In genomic region chr13:113848431-113849260, GRCh38 we compare ENCODE assay signal across 12 cellular contexts. TPM values are rescaled to one million over a fixed set of nuclear protein-coding genes. Genes with fewer than 3 reads are reported as not detected.
DNase-seq lines count a peak whose midpoint lies in the region; ATAC-seq and TF ChIP-seq lines count a peak whose summit lies in the region.
"Had no signal": no experiment of that assay in that cellular context is flagged by ENCODE, and none has a peak within 500 bp of the region (broad histone marks: within the 10 kb centered on the region; RNA-seq: fewer than 3 reads in every experiment).

No MANE protein-coding gene starts in this region.

- no peak overlapping the region for H2AFZ ChIP-seq in neural progenitor cell (replicated peaks)

- H3K27me3 Mint-ChIP-seq in neural progenitor cell (ENCODE audit: insufficient read depth, low read depth), result peaks cover 3% of the 10 kb centered on the region
- no peaks in the 10 kb centered on the region for H3K27me3 Mint-ChIP-seq in activated T-helper 17 cell treated with anti-CD3 and anti-CD28 coated beads, Interleukin-2, amount 50 U/mL, for 72 hours

- no peak overlapping the region for H3K9ac ChIP-seq in neural progenitor cell

- no peaks in the 10 kb centered on the region for H3K79me2 ChIP-seq in neural progenitor cell (ENCODE audit: low read depth)

- H3K9me3 Mint-ChIP-seq in neural progenitor cell, result no peaks in the 10 kb centered on the region
- H3K9me3 Mint-ChIP-seq in activated T-helper 17 cell treated with anti-CD3 and anti-CD28 coated beads, Interleukin-2, amount 50 U/mL, for 72 hours, result no peaks in the 10 kb centered on the region
- H3K9me3 Mint-ChIP-seq: neural crest cell had no signal

- intact Hi-C loops in tibial artery (cut with DNase I; ENCODE audit: low total_unique reads), result no loop called here

- H3K27ac Mint-ChIP-seq in neural progenitor cell, result peak overlapping the region; percentile 57
- H3K27ac Mint-ChIP-seq in activated T-helper 17 cell treated with anti-CD3 and anti-CD28 coated beads, Interleukin-2, amount 50 U/mL, for 72 hours, result no peak overlapping the region
- H3K27ac Mint-ChIP-seq: B cell had no signal

- peaks cover 5% of the 10 kb centered on the region for H3K36me3 Mint-ChIP-seq in neural progenitor cell
- H3K36me3 Mint-ChIP-seq in activated T-helper 17 cell treated with anti-CD3 and anti-CD28 coated beads, Interleukin-2, amount 50 U/mL, for 72 hours (ENCODE audit: low read depth), result no peaks in the 10 kb centered on the region

- H3K4me1 Mint-ChIP-seq in neural progenitor cell, result peaks cover 16% of the 10 kb centered on the region
- H3K4me1 Mint-ChIP-seq in activated T-helper 17 cell treated with anti-CD3 and anti-CD28 coated beads, Interleukin-2, amount 50 U/mL, for 72 hours, result peaks cover 6% of the 10 kb centered on the region
- H3K4me1 Mint-ChIP-seq: B cell had no signal

- POLR2A ChIA-PET in AG04450 (lab: Yijun Ruan, JAX), result interaction anchor here (0.6 kb wide), 1 partner anchor 400 kb away, joined by 4 read pairs; no protein-coding TSS in a partner anchor

- H3K4me3 Mint-ChIP-seq in neural progenitor cell, result peak overlapping the region; percentile 19
- H3K4me3 Mint-ChIP-seq in activated T-helper 17 cell treated with anti-CD3 and anti-CD28 coated beads, Interleukin-2, amount 50 U/mL, for 72 hours, result no peak overlapping the region
- H3K4me3 Mint-ChIP-seq: B cell, neural crest cell had no signal

- no peaks in the 10 kb centered on the region for H3F3A ChIP-seq in neural progenitor cell (ENCODE audit: low read depth)

- no peak overlapping the region for H3K4me3 ChIP-seq in AG04450 (ENCODE audit: low read depth, low read length)
- no peak overlapping the region for H3K4me3 ChIP-seq in neural progenitor cell
- no peak overlapping the region for H3K4me3 ChIP-seq in tibial artery

- no peak overlapping the region for H3K4me2 ChIP-seq in neural progenitor cell

- H3K27ac ChIP-seq in AG04450 (ENCODE audit: low read depth, low read length), result peak overlapping the region; percentile 39
- H3K27ac ChIP-seq in epithelial cell of prostate, result peak overlapping the region; percentile 80
- H3K27ac ChIP-seq in neural progenitor cell, result no peak overlapping the region
- peak overlapping the region in 1 of 2 donors; percentile 27 for H3K27ac ChIP-seq in tibial artery

- H3K36me3 ChIP-seq in neural progenitor cell (no peaks in the 10 kb centered on the region), tibial artery (peaks cover 27 to 51% (median 33%) of the 10 kb centered on the region in 3 donors)

- H3K9me3 ChIP-seq in AG04450 (ENCODE audit: control insufficient read depth, insufficient read depth, low read length) (peaks cover 4% of the 10 kb centered on the region; the same call in 1 of the 2 replicates), neural progenitor cell (ENCODE audit: low read depth) (no peaks in the 10 kb centered on the region), tibial artery (no peaks in the 10 kb centered on the region)

- DNase-seq in AG04450 (ENCODE audit: low read depth, low spot score), result no peak
- peak; percentile 44 for DNase-seq in NCI-H226
- no peak for DNase-seq in epithelial cell of prostate (ENCODE audit: low read depth, low spot score)
- no peak for DNase-seq in neural progenitor cell (ENCODE audit: low spot score)
- no peak for DNase-seq in occipital lobe (lab: John Stamatoyannopoulos, UW)
- no peak for DNase-seq in tibial artery
- DNase-seq: NCI-H345, T-helper 9 cell had no signal

- H3K4me1 ChIP-seq in neural progenitor cell (no peaks in the 10 kb centered on the region), tibial artery (peaks cover 0 to 31% (median 29%) of the 10 kb centered on the region in 4 donors)

- H3K27me3 ChIP-seq in AG04450 (ENCODE audit: control insufficient read depth, insufficient read depth, low read length), result no peaks in the 10 kb centered on the region
- no peaks in the 10 kb centered on the region for H3K27me3 ChIP-seq in neural progenitor cell
- H3K27me3 ChIP-seq in tibial artery, result no peaks in the 10 kb centered on the region

- no peak for ATAC-seq in activated T-helper 17 cell treated with anti-CD3 and anti-CD28 coated beads, Interleukin-2, amount 50 U/mL, for 72 hours (replicated peaks)
- ATAC-seq in GM18907 (IDR thresholded peaks at IDR 0.05; ENCODE audit: unreplicated experiment), result no peak

- TF ChIP-seq CTCF in AG04450 (IDR thresholded peaks at IDR 0.05; ENCODE audit: low read depth, low read length) (no peak), neural progenitor cell (IDR thresholded peaks at IDR 0.05) (no peak), tibial artery (IDR thresholded peaks at IDR 0.05) (no peak)

- peaks cover 6% of the 10 kb centered on the region for H4K20me1 ChIP-seq in neural progenitor cell (ENCODE audit: low read depth)

- CTCF ChIA-PET in AG04450 (lab: Charles Lee), result no interaction called here

RNA-seq across cellular contexts. Expression of gene GAS6, which starts 15.2 kb away (rescaled TPM):
- polyA plus RNA-seq in AG04450 (2011; rRNA removed), result 356 and 455 TPM in 2 replicates
- polyA minus RNA-seq in AG04450 (2011; rRNA and poly(A)+ RNA removed), result 131 and 182 TPM in 2 replicates
- 12.8 and 31.7 TPM in 2 replicates for total RNA-seq in neural progenitor cell (ENCODE audit: low replicate concordance)
- total RNA-seq in occipital lobe, result 21.8 TPM
- under 1 TPM; 0.56 to 0.58 TPM for total RNA-seq in activated T-helper 17 cell treated with anti-CD3 and anti-CD28 coated beads, Interleukin-2, amount 50 U/mL, for 72 hours
